ENCODE assay signal across 7 cellular contexts in genomic region chr20:53826597-53827291, GRCh38.
DNase-seq lines count a peak whose midpoint lies in the region; ATAC-seq, FAIRE-seq and TF ChIP-seq lines count a peak whose summit lies in the region.

No MANE protein-coding gene starts in this region.

- H3K4me3 Mint-ChIP-seq in nephron: peak overlapping the region; percentile 33 to 48 (median 42)

- H3K27ac Mint-ChIP-seq in nephron: peak overlapping the region; percentile 91 to 98 (median 97)

- H3K4me1 ChIP-seq in SJSA1 (replicated peaks) (peaks cover 42% of the 10 kb centered on the region), small intestine (ENCODE audit: control insufficient read depth in 2 of 2, insufficient read depth in 1 of 2, low read depth in 1 of 2, low read length in 1 of 2) (peaks cover 0 to 6% of the 10 kb centered on the region in 2 donors)

- no peak for TF ChIP-seq CTCF in nephron (IDR thresholded peaks at IDR 0.05; ENCODE audit: unreplicated experiment in 3 of 3)
- no peak for TF ChIP-seq CTCF in D721Med (IDR thresholded peaks at IDR 0.05; ENCODE audit: insufficient read depth, missing control alignments)

- FAIRE-seq in GM19239 (lab: Jason Lieb, UNC) (peak; percentile 56), small intestine (lab: Jason Lieb, UNC) (no peak), D721Med (lab: Jason Lieb, UNC) (no peak)

- H3K36me3 Mint-ChIP-seq in nephron (ENCODE audit: low read depth): no peaks in the 10 kb centered on the region

- no peaks in the 10 kb centered on the region for H3K9me3 ChIP-seq in SJSA1 (replicated peaks)
- H3K9me3 ChIP-seq in small intestine (ENCODE audit: control insufficient read depth, low read depth): no peaks in the 10 kb centered on the region

- WGBS in small intestine, 3 donors: 63 to 76% (median 68%) methylated on average over 5 of the region's 5 CpGs

- H3K27ac ChIP-seq in SJSA1: peak overlapping the region; percentile 100; the same call in 1 of the 2 replicates
- H3K27ac ChIP-seq in small intestine (ENCODE audit: low read depth in 1 of 2, low read length in 1 of 2): no peak overlapping the region

- no peaks in the 10 kb centered on the region for H3K27me3 Mint-ChIP-seq in nephron (ENCODE audit: low read depth)

- DNase-seq in GM19239 (ENCODE audit: insufficient read length, low spot score) (no peak), SJSA1 (ENCODE audit: low read depth in 1 of 2, low spot score in 2 of 2) (no peak), D341Med (ENCODE audit: low spot score) (no peak), small intestine (no peak), D721Med (ENCODE audit: insufficient read length, low spot score) (no peak)

- H3K36me3 ChIP-seq in SJSA1: no peaks in the 10 kb centered on the region
- H3K36me3 ChIP-seq in small intestine (ENCODE audit: control insufficient read depth in 2 of 2, insufficient read depth in 2 of 2, low read length in 2 of 2): no peaks in the 10 kb centered on the region

- peaks cover 43% of the 10 kb centered on the region for H3K4me1 Mint-ChIP-seq in nephron

- no peaks in the 10 kb centered on the region for H3K9me3 Mint-ChIP-seq in nephron

- ATAC-seq in HG02970 (IDR thresholded peaks at IDR 0.05; ENCODE audit: low FRiP score, unreplicated experiment): peak; percentile 56

- H3K4me3 ChIP-seq in SJSA1 (no peak overlapping the region), small intestine (ENCODE audit: low read depth in 1 of 2, low read length in 2 of 2) (no peak overlapping the region)

- H3K27me3 ChIP-seq in SJSA1 (replicated peaks) (no peaks in the 10 kb centered on the region), small intestine (ENCODE audit: control insufficient read depth in 2 of 2, insufficient read depth in 2 of 2, low read length in 2 of 2) (no peaks in the 10 kb centered on the region)
